In genomic region chr6:134235937-134236751, GRCh38 we compare ENCODE assay signal across 8 cellular contexts.
DNase-seq lines count a peak whose midpoint lies in the region; ATAC-seq and TF ChIP-seq lines count a peak whose summit lies in the region.

No MANE protein-coding gene starts in this region.

- no peaks in the 10 kb centered on the region for H3K27me3 Mint-ChIP-seq in MCF 10A (ENCODE audit: insufficient read depth, unreplicated experiment)

- CTCF ChIA-PET in MCF 10A (lab: Yijun Ruan, JAX) = no interaction called here

- no peak overlapping the region for H3K4me3 ChIP-seq in breast epithelium
- H3K4me3 ChIP-seq in right atrium auricular region = no peak overlapping the region

- POLR2A ChIA-PET in MCF 10A (lab: Yijun Ruan, JAX) = no interaction called here

- BruUV-seq in MCF 10A (replicated peaks; lab: Mats Ljungman, UMichigan) = no TSS peak

- no peak for TF ChIP-seq CTCF in MCF 10A (IDR thresholded peaks at IDR 0.05; ENCODE audit: unreplicated experiment)
- TF ChIP-seq CTCF in breast epithelium (IDR thresholded peaks at IDR 0.05) = no peak
- no peak for TF ChIP-seq CTCF in right atrium auricular region (IDR thresholded peaks at IDR 0.05)

- no peaks in the 10 kb centered on the region for H3K36me3 ChIP-seq in breast epithelium
- H3K36me3 ChIP-seq in right atrium auricular region = no peaks in the 10 kb centered on the region

- peaks cover 10% of the 10 kb centered on the region for H3K4me1 Mint-ChIP-seq in MCF 10A (ENCODE audit: insufficient read depth, unreplicated experiment)

- H3K4me1 ChIP-seq in breast epithelium (no peaks in the 10 kb centered on the region), right atrium auricular region (peaks cover 0 to 4% of the 10 kb centered on the region in 2 donors)

- H3K27ac ChIP-seq in breast epithelium (no peak overlapping the region), right atrium auricular region (no peak overlapping the region)

- intact Hi-C loops in MCF 10A (cut with micrococcal nuclease) (no loop called here), breast epithelium (cut with DNase I; ENCODE audit: low total_unique reads) (no loop called here)

- H3K27me3 ChIP-seq in breast epithelium (no peaks in the 10 kb centered on the region), right atrium auricular region (no peaks in the 10 kb centered on the region)

- ATAC-seq in HG02970 (IDR thresholded peaks at IDR 0.05; ENCODE audit: low FRiP score, unreplicated experiment) = peak; percentile 81

- H3K27ac Mint-ChIP-seq in MCF 10A (ENCODE audit: low read depth, unreplicated experiment) = no peak overlapping the region

- H3K36me3 Mint-ChIP-seq in MCF 10A (ENCODE audit: insufficient read depth, unreplicated experiment) = no peaks in the 10 kb centered on the region

- H3K9me3 ChIP-seq in breast epithelium (no peaks in the 10 kb centered on the region), right atrium auricular region (no peaks in the 10 kb centered on the region)

- no peak overlapping the region for H3K4me3 Mint-ChIP-seq in MCF 10A (ENCODE audit: unreplicated experiment)

- no peaks in the 10 kb centered on the region for H3K9me3 Mint-ChIP-seq in MCF 10A (ENCODE audit: unreplicated experiment)

- no peak for TF ChIP-seq POLR2A in breast epithelium (IDR thresholded peaks at IDR 0.05)

- DNase-seq in MCF 10A (ENCODE audit: unreplicated experiment) (peak; percentile 61), breast epithelium (ENCODE audit: low spot score in 2 of 2) (no peak), SIG-M5 (lab: John Stamatoyannopoulos, UW) (peak; percentile 75), fibroblast of peridontal ligament (ENCODE audit: extremely low read depth) (peak; percentile 73), NCI-H146 (lab: John Stamatoyannopoulos, UW) (no peak), GDM1 (lab: John Stamatoyannopoulos, UW) (no peak), right atrium auricular region (ENCODE audit: low spot score) (no peak)

Comparison
In these comparisons a context has a peak if more than half of its experiments do, and no peak if none do; other contexts are left out.
1. DNase-seq: peak in MCF 10A (single experiment), SIG-M5 (single experiment) and fibroblast of peridontal ligament (single experiment); none in breast epithelium (0 of 2), NCI-H146 (single experiment), GDM1 (single experiment) and right atrium auricular region (single experiment).